ENCODE assay signal across 15 cellular contexts in the genomic region with DNA sequence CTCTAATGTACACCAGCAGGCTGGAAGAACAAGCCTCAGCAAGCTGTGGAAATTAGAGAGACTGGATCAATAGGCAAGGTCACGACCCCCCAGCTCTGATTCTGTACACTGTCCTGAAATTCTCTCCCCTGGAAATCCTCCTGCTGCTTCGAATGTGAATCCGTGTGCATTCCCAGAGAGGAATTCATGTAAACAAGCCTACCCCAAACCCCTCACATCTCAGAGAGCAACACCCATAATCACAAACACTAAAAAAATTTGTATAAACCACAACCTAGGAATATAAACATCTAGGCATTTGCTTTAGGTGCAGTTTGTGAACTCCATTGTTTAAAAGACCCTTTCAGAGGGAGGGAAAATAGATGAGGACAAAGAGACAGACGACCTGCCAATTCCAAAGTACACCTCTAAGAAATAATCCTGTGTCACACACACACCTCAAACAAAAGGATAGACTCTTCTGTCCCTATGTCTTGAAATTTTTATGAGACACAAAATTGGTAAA.
DNase-seq lines count a peak whose midpoint lies in the region; TF ChIP-seq lines count a peak whose summit lies in the region.
"Had no signal": no experiment of that assay in that cellular context is flagged by ENCODE, and none has a peak within 500 bp of the region (broad histone marks: within the 10 kb centered on the region; RNA-seq: fewer than 3 reads in every experiment).

No MANE protein-coding gene starts in this region.

- no peak overlapping the region for H3K4me3 ChIP-seq in liver (ENCODE audit: low read depth in 1 of 3, low read length in 3 of 3)
- H3K4me3 ChIP-seq: A549, GM23338 had no signal

- H3K36me3 ChIP-seq in liver (ENCODE audit: control insufficient read depth in 4 of 4, insufficient read depth in 3 of 4, low read depth in 1 of 4, low read length in 3 of 4) = no peaks in the 10 kb centered on the region
- H3K36me3 ChIP-seq: BE2C had no signal

- H3K27ac Mint-ChIP-seq in progenitor cell of endocrine pancreas = peak overlapping the region; percentile 88
- H3K27ac Mint-ChIP-seq: CD4-positive, alpha-beta memory T cell; GM23338 had no signal

- H3K27ac ChIP-seq in liver (ENCODE audit: low read depth in 1 of 2, low read length in 2 of 2) = no peak overlapping the region
- H3K27ac ChIP-seq: A549, C4-2B had no signal

- H3K4me1 ChIP-seq in liver (ENCODE audit: control insufficient read depth in 4 of 4, insufficient read depth in 4 of 4, low read length in 3 of 4) = peaks cover 9 to 45% (median 37%) of the 10 kb centered on the region in 4 donors
- H3K4me1 ChIP-seq: A549, BE2C had no signal

- H3K4me1 Mint-ChIP-seq in progenitor cell of endocrine pancreas (ENCODE audit: low read depth) = peaks cover 57% of the 10 kb centered on the region
- H3K4me1 Mint-ChIP-seq: CD4-positive, alpha-beta memory T cell had no signal

- DNase-seq in NCI-H2227 (lab: John Stamatoyannopoulos, UW; ENCODE audit: unreplicated experiment) (peak; percentile 45), NCI-H69 (lab: John Stamatoyannopoulos, UW) (peak; percentile 70), progenitor cell of endocrine pancreas (ENCODE audit: low spot score, unreplicated experiment) (no peak), SIG-M5 (lab: John Stamatoyannopoulos, UW) (no peak), NK-92 (lab: John Stamatoyannopoulos, UW; ENCODE audit: unreplicated experiment) (no peak), GM10266 (ENCODE audit: extremely low spot score) (no peak), NCI-H1105 treated with DMSO at 0.1 percent for 48 hours (lab: John Stamatoyannopoulos, UW) (no peak)
- DNase-seq: BE2C; CD4-positive, alpha-beta memory T cell; DMS79; H7 had no signal

- no peaks in the 10 kb centered on the region for H3K9me3 Mint-ChIP-seq in progenitor cell of endocrine pancreas (ENCODE audit: low read depth)
- H3K9me3 Mint-ChIP-seq: GM23338 had no signal

- H3K36me3 Mint-ChIP-seq in progenitor cell of endocrine pancreas (ENCODE audit: insufficient read depth) = no peaks in the 10 kb centered on the region
- H3K36me3 Mint-ChIP-seq: CD4-positive, alpha-beta memory T cell had no signal

- TF ChIP-seq CTCF in liver (IDR thresholded peaks at IDR 0.05; ENCODE audit: low read depth, low read length, missing input control) (no peak), progenitor cell of endocrine pancreas (IDR thresholded peaks at IDR 0.05; ENCODE audit: unreplicated experiment) (no peak), GM10266 (IDR thresholded peaks at IDR 0.05; ENCODE audit: control insufficient read depth, insufficient read depth, low read depth, missing control alignments) (no peak)

- WGBS in liver = 28% methylated on average over 4 of the region's 4 CpGs

- peak in 1 of 2 donors; percentile 47 for TF ChIP-seq RAD21 in liver (IDR thresholded peaks at IDR 0.05)

- H3K9me3 ChIP-seq in liver (ENCODE audit: control insufficient read depth in 4 of 4, low read length in 3 of 4) = no peaks in the 10 kb centered on the region
- H3K9me3 ChIP-seq: A549, BE2C had no signal

- peak overlapping the region; percentile 4 for H3K4me3 Mint-ChIP-seq in progenitor cell of endocrine pancreas (ENCODE audit: low read depth)
- H3K4me3 Mint-ChIP-seq: CD4-positive, alpha-beta memory T cell; GM23338 had no signal

- H3K27me3 ChIP-seq in liver (ENCODE audit: control insufficient read depth in 4 of 4, insufficient read depth in 4 of 4, low read length in 3 of 4) = no peaks in the 10 kb centered on the region

- H3K27me3 Mint-ChIP-seq in progenitor cell of endocrine pancreas = no peaks in the 10 kb centered on the region

- H3K9ac ChIP-seq in liver (ENCODE audit: low read depth in 1 of 2, low read length in 2 of 2) = no peak overlapping the region

TF ChIP-seq in liver, 16 proteins besides CTCF, POLR2A, EP300 and RAD21:
- TF ChIP-seq SP1 (IDR thresholded peaks at IDR 0.05) (peak; percentile 10), HNF4A (conservative IDR thresholded peaks at IDR 0.05) (peak in 1 of 2 donors; percentile 17), RXRA (IDR thresholded peaks at IDR 0.05) (peak; percentile 6 to 33), HNF4G (IDR thresholded peaks at IDR 0.05) (no peak)
- TF ChIP-seq, protein P1, sequence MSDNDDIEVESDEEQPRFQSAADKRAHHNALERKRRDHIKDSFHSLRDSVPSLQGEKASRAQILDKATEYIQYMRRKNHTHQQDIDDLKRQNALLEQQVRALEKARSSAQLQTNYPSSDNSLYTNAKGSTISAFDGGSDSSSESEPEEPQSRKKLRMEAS (IDR thresholded peaks at IDR 0.05) = no peak
TF ChIP-seq in liver: peak in this region for 3.

Comparison
In these comparisons a context has a peak if more than half of its experiments do, and no peak if none do; other contexts are left out.
1. DNase-seq: peak in NCI-H2227 (single experiment) and NCI-H69 (single experiment); none in progenitor cell of endocrine pancreas (single experiment), SIG-M5 (single experiment), NK-92 (single experiment), GM10266 (single experiment) and NCI-H1105 treated with DMSO at 0.1 percent for 48 hours (single experiment).